In the genomic region with DNA sequence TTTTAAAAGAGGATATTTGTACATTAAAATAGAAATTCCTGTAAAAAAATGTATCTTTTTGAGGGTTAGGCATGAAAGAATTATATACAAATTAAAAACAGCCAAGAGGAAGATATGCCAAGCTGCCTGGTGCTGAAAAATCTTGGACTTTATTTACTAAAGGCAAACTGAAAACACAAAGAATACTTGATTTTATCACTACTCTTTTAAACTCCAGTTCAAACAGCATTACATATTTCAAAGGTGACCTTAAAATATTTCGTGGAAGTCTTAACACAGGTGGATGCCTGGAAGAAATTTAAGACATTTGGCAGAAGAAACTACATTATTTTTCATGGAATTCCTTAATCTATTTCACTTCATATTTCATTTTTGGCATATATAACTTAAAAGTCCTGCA, we compare ENCODE assay signal across 3 cellular contexts.
"Had no signal": no experiment of that assay in that cellular context is flagged by ENCODE, and none has a peak within 500 bp of the region (broad histone marks: within the 10 kb centered on the region; RNA-seq: fewer than 3 reads in every experiment).

No MANE protein-coding gene starts in this region.

- H3K4me3 ChIP-seq: GM12878 had no signal

- DNase-seq: GDM1, GF-D8 had no signal
